ENCODE assay signal across 21 cellular contexts in genomic region chr7:101206665-101207042, GRCh38. TPM values are rescaled to one million over a fixed set of nuclear protein-coding genes. Genes with fewer than 3 reads are reported as not detected.
DNase-seq lines count a peak whose midpoint lies in the region; ATAC-seq, FAIRE-seq and TF ChIP-seq lines count a peak whose summit lies in the region.
"Had no signal": no experiment of that assay in that cellular context is flagged by ENCODE, and none has a peak within 500 bp of the region (broad histone marks: within the 10 kb centered on the region; RNA-seq: fewer than 3 reads in every experiment).

No MANE protein-coding gene starts in this region.

- no peak for TF ChIP-seq RAD21 in HepG2 (CRISPR knock-in tag; IDR thresholded peaks at IDR 0.05)

- peaks cover 29% of the 10 kb centered on the region for H3K27me3 Mint-ChIP-seq in neural crest cell (ENCODE audit: low read depth)

- no peak overlapping the region for H3K4me2 ChIP-seq in HepG2 (ENCODE audit: low read depth, low read length)
- H3K4me2 ChIP-seq: A549 had no signal

- no peak for ATAC-seq in HepG2
- no peak for ATAC-seq in right lobe of liver
- ATAC-seq: A549, GM12878 had no signal

- no peaks in the 10 kb centered on the region for H3K9me3 Mint-ChIP-seq in neural crest cell
- H3K9me3 Mint-ChIP-seq: CD4-positive, alpha-beta memory T cell had no signal

- CTCF ChIA-PET in HepG2 (lab: Yijun Ruan, JAX; ENCODE audit: low intra/inter-chr PET ratio, low total read pairs): no interaction called here
- CTCF ChIA-PET in RWPE1 (lab: Yijun Ruan, JAX): no interaction called here

- POLR2A ChIA-PET in HepG2 (lab: Yijun Ruan, JAX): interaction anchor here (0.6 to 11.6 kb wide), 3 partner anchors 9 to 93 kb away, joined by 3 to 202 read pairs (median 6); partner anchors contain the start of genes CLDN15, PLOD3 and ZNHIT1
- POLR2A ChIA-PET in RWPE1 (lab: Yijun Ruan, JAX; ENCODE audit: low non-redundant PET): no interaction called here

- intact Hi-C loops in HepG2 (cut with micrococcal nuclease; ENCODE audit: unreplicated experiment): no loop called here
- intact Hi-C loops in right lobe of liver (cut with DNase I): no loop called here
- intact Hi-C loops in cardiac septum (cut with DNase I): no loop called here
- intact Hi-C loops in lower leg skin (cut with DNase I; ENCODE audit: low total_unique reads): no loop called here

- H3K9me3 ChIP-seq in HepG2 (ENCODE audit: low read length): no peaks in the 10 kb centered on the region
- H3K9me3 ChIP-seq in right lobe of liver: no peaks in the 10 kb centered on the region
- H3K9me3 ChIP-seq: A549, HAP-1 had no signal

- WGBS in HepG2 (ENCODE audit: low lambda C conversion rate): 94% methylated on average over 18 of the region's 19 CpGs
- WGBS in right lobe of liver (ENCODE audit: insufficient coverage, low coverage, low lambda C conversion rate, missing lambda C conversion rate): 88% methylated on average over 8 of the region's 19 CpGs
- WGBS in lower leg skin, 2 donors: 86 to 87% methylated on average over 19 of the region's 19 CpGs

- no TSS peak for BruUV-seq in HepG2 (replicated peaks; lab: Mats Ljungman, UMichigan)

- no peak for TF ChIP-seq EP300 in HepG2 (IDR thresholded peaks at IDR 0.05; ENCODE audit: low read depth in 2 of 2, low read length in 2 of 2)
- no peak for TF ChIP-seq EP300 in HepG2 (CRISPR knock-in tag; IDR thresholded peaks at IDR 0.05; ENCODE audit: borderline replicate concordance)

- H3K36me3 Mint-ChIP-seq in neural crest cell (ENCODE audit: low read depth): no peaks in the 10 kb centered on the region

- H3K4me1 ChIP-seq in HepG2 (ENCODE audit: insufficient read depth, low read length) (peaks cover 19% of the 10 kb centered on the region), right lobe of liver (peaks cover 0 to 5% (median 0%) of the 10 kb centered on the region in 4 donors)
- H3K4me1 ChIP-seq: A549, HAP-1 had no signal

- H3K27ac Mint-ChIP-seq in neural crest cell (ENCODE audit: unreplicated experiment): peak overlapping the region; percentile 67

- H3K27me3 ChIP-seq in HepG2 (ENCODE audit: control insufficient read depth in 1 of 2, insufficient read depth in 2 of 2, low read length in 2 of 2): no peaks in the 10 kb centered on the region
- no peaks in the 10 kb centered on the region for H3K27me3 ChIP-seq in right lobe of liver

- no peak for DNase-seq in HepG2 (ENCODE audit: low spot score)
- DNase-seq in right lobe of liver: no peak
- no peak for DNase-seq in RWPE1 (ENCODE audit: low spot score)
- DNase-seq in neural crest cell (ENCODE audit: low read depth, low spot score): no peak
- DNase-seq in hippocampal formation (lab: John Stamatoyannopoulos, UW): no peak
- DNase-seq in cardiac septum (ENCODE audit: low spot score): no peak
- no peak for DNase-seq in lower leg skin (ENCODE audit: low spot score in 2 of 2)
- DNase-seq: AML-193; CD4-positive, alpha-beta memory T cell; DMS153; DMS79 treated with DMSO at 0.1 percent for 48 hours; GM23248 had no signal

- in situ Hi-C loops in HepG2 (cut with HindIII; ENCODE audit: extremely low pct_ligation_motif_present, low pct_unique_long_range_greater_than_20kb): no loop called here

- H3K9ac ChIP-seq in HepG2 (ENCODE audit: insufficient read depth, low read depth, low read length): no peak overlapping the region
- H3K9ac ChIP-seq: GM23248 had no signal

- no peaks in the 10 kb centered on the region for H3K79me2 ChIP-seq in HepG2 (ENCODE audit: insufficient read depth, low read length)

- no peaks in the 10 kb centered on the region for H4K20me1 ChIP-seq in HepG2 (ENCODE audit: insufficient read depth, low read length)

- H3K27ac ChIP-seq in HepG2 (ENCODE audit: extremely low read length, insufficient read depth, low read length) (no peak overlapping the region), right lobe of liver (no peak overlapping the region), RWPE1 (peak overlapping the region; percentile 53; the same call in 1 of the 2 replicates)
- H3K27ac ChIP-seq: 22Rv1, A549, GM23248 had no signal

- H3K4me1 Mint-ChIP-seq in neural crest cell: no peaks in the 10 kb centered on the region

- peaks cover 12 to 23% of the 10 kb centered on the region in 2 experiments; a peak in 4 of 5 replicates for H3K36me3 ChIP-seq in HepG2 (replicated peaks in 1 of 2; ENCODE audit: control insufficient read depth in 1 of 2, insufficient read depth in 2 of 2, low read length in 2 of 2)
- H3K36me3 ChIP-seq in right lobe of liver: peaks cover 0 to 44% (median 15%) of the 10 kb centered on the region in 4 donors

- FAIRE-seq in HepG2 (lab: Jason Lieb, UNC): no peak
- FAIRE-seq: A549, GM12878, GM19239 had no signal

- TF ChIP-seq POLR2A in HepG2 (IDR thresholded peaks at IDR 0.05; ENCODE audit: insufficient read depth in 1 of 2, low read depth in 2 of 2, low read length in 2 of 2): peak in 1 of 2 experiments; percentile 43; a peak in 1 of 4 replicates
- no peak for TF ChIP-seq POLR2A in right lobe of liver (IDR thresholded peaks at IDR 0.05)
- TF ChIP-seq POLR2A in lower leg skin (IDR thresholded peaks at IDR 0.05): no peak

- H3K4me3 Mint-ChIP-seq in neural crest cell: no peak overlapping the region
- H3K4me3 Mint-ChIP-seq: CD14-positive monocyte; CD4-positive, alpha-beta memory T cell had no signal

- H3K4me3 ChIP-seq in HepG2 (replicated peaks in 1 of 3; ENCODE audit: insufficient read depth in 1 of 3, low read depth in 2 of 3, low read length in 3 of 3): no peak overlapping the region
- no peak overlapping the region for H3K4me3 ChIP-seq in right lobe of liver
- no peak overlapping the region for H3K4me3 ChIP-seq in lower leg skin (ENCODE audit: low read depth, poor library complexity, severe bottlenecking)
- H3K4me3 ChIP-seq: A549, GM12878, GM23248, HAP-1 had no signal

- no peak for TF ChIP-seq CTCF in HepG2 (CRISPR knock-in tag; IDR thresholded peaks at IDR 0.05)
- no peak for TF ChIP-seq CTCF in right lobe of liver (IDR thresholded peaks at IDR 0.05)
- no peak for TF ChIP-seq CTCF in RWPE1 (conservative IDR thresholded peaks at IDR 0.05; ENCODE audit: low read depth)
- TF ChIP-seq CTCF in neural crest cell (conservative IDR thresholded peaks at IDR 0.05): no peak
- no peak for TF ChIP-seq CTCF in lower leg skin (IDR thresholded peaks at IDR 0.05)

- H2AFZ ChIP-seq in HepG2 (ENCODE audit: low read length): no peak overlapping the region
- H2AFZ ChIP-seq: GM23248 had no signal

RNA-seq across cellular contexts. Expression of gene MOGAT3, which starts 5.8 kb away (rescaled TPM):
- 5.5 and 22.5 TPM in 2 replicates for total RNA-seq in HepG2 (2016; rRNA removed; fragmentation: Illumina TruSeq; extraction: Trizol)
- 4.9 TPM in 2 replicates for total RNA-seq in HepG2 (2016; cell fraction: cytosol; rRNA removed; fragmentation: Illumina TruSeq; extraction: Trizol; ENCODE audit: low read depth)
- total RNA-seq in HepG2 (2016; cell fraction: insoluble cytoplasmic fraction; rRNA removed; fragmentation: Illumina TruSeq; extraction: Trizol): 5.7 and 22.7 TPM in 2 replicates
- total RNA-seq in HepG2 (2016; cell fraction: membrane; rRNA removed; fragmentation: Illumina TruSeq; extraction: Trizol): 4.8 and 5.0 TPM in 2 replicates
- 38.2 and 46.4 TPM in 2 replicates for total RNA-seq in HepG2 (2016; cell fraction: nucleus; rRNA removed; fragmentation: Illumina TruSeq; extraction: Trizol)
- 30.5 and 39.2 TPM in 2 replicates for polyA plus RNA-seq in HepG2 (2011; rRNA removed)
- polyA plus RNA-seq in HepG2 (2011; cell fraction: cytosol; rRNA removed): 16.6 and 17.2 TPM in 2 replicates
- 82.9 and 84.5 TPM in 2 replicates for polyA plus RNA-seq in HepG2 (2011; cell fraction: nucleus; rRNA removed)
- 17.1 and 24.2 TPM in 2 replicates for polyA plus RNA-seq in HepG2 (2012)
- 1.8 and 2.5 TPM in 2 replicates for polyA plus RNA-seq in HepG2 (2016; cell fraction: cytosol; fragmentation: Illumina TruSeq; extraction: Trizol; ENCODE audit: low read depth)
- polyA plus RNA-seq in HepG2 (2016; cell fraction: insoluble cytoplasmic fraction; fragmentation: Illumina TruSeq; extraction: Trizol; ENCODE audit: low read depth): 5.6 and 6.9 TPM in 2 replicates
- polyA plus RNA-seq in HepG2 (2016; cell fraction: membrane; fragmentation: Illumina TruSeq; extraction: Trizol; ENCODE audit: low read depth): 2.9 and 3.0 TPM in 2 replicates
- polyA plus RNA-seq in HepG2 (2016; cell fraction: nucleus; fragmentation: Illumina TruSeq; extraction: Trizol; ENCODE audit: insufficient read depth, low read depth): 38.7 and 42.5 TPM in 2 replicates
- polyA minus RNA-seq in HepG2 (2011; rRNA and poly(A)+ RNA removed; ENCODE audit: low replicate concordance): 121 TPM in 1 of 2 replicates, not detected in the other
- 14.9 and 15.6 TPM in 2 replicates for polyA minus RNA-seq in HepG2 (2011; cell fraction: cytosol; rRNA and poly(A)+ RNA removed)
- polyA minus RNA-seq in HepG2 (2011; cell fraction: nucleus; rRNA and poly(A)+ RNA removed): 233 and 284 TPM in 2 replicates
- 10 to 100 TPM in 5 of 6 experiments, 1 to 10 TPM in 1; 8.4 to 28.6 (median 15.7) TPM for total RNA-seq in right lobe of liver
- not detected in 2 replicates for total RNA-seq in neural crest cell
- total RNA-seq in cardiac septum: not detected
- not detected for total RNA-seq in lower leg skin
- total RNA-seq: CD4-positive, alpha-beta memory T cell; G401; GM12878; GM23248; H4 had no signal
- polyA plus RNA-seq: BJ; CD14-positive monocyte; CD4-positive, alpha-beta memory T cell; GM23248 had no signal

RNA-seq across cellular contexts. Expression of gene PLOD3, which starts 10.7 kb away (rescaled TPM):
- total RNA-seq in HepG2 (2016; rRNA removed; fragmentation: Illumina TruSeq; extraction: Trizol) (22.2 and 67.4 TPM in 2 replicates), right lobe of liver (10 to 100 TPM; 41.7 to 57.5 (median 54.3) TPM), neural crest cell (86.9 and 98.0 TPM in 2 replicates), cardiac septum (43.9 TPM), lower leg skin (10 to 100 TPM; 16.4 to 31.9 (median 23.3) TPM)
- 23.9 and 25.4 TPM in 2 replicates for total RNA-seq in HepG2 (2016; cell fraction: cytosol; rRNA removed; fragmentation: Illumina TruSeq; extraction: Trizol; ENCODE audit: low read depth)
- total RNA-seq in HepG2 (2016; cell fraction: insoluble cytoplasmic fraction; rRNA removed; fragmentation: Illumina TruSeq; extraction: Trizol): 20.2 and 72.6 TPM in 2 replicates
- total RNA-seq in HepG2 (2016; cell fraction: membrane; rRNA removed; fragmentation: Illumina TruSeq; extraction: Trizol): 24.4 and 25.4 TPM in 2 replicates
- total RNA-seq in HepG2 (2016; cell fraction: nucleus; rRNA removed; fragmentation: Illumina TruSeq; extraction: Trizol): 63.9 and 86.6 TPM in 2 replicates
- 65.8 and 69.0 TPM in 2 replicates for polyA plus RNA-seq in HepG2 (2011; rRNA removed)
- polyA plus RNA-seq in HepG2 (2011; cell fraction: cytosol; rRNA removed): 46.3 and 69.3 TPM in 2 replicates
- polyA plus RNA-seq in HepG2 (2011; cell fraction: nucleus; rRNA removed): 162 and 195 TPM in 2 replicates
- 53.0 and 94.8 TPM in 2 replicates for polyA plus RNA-seq in HepG2 (2012)
- polyA plus RNA-seq in HepG2 (2016; cell fraction: cytosol; fragmentation: Illumina TruSeq; extraction: Trizol; ENCODE audit: low read depth): 12.2 and 13.8 TPM in 2 replicates
- 27.9 and 38.5 TPM in 2 replicates for polyA plus RNA-seq in HepG2 (2016; cell fraction: insoluble cytoplasmic fraction; fragmentation: Illumina TruSeq; extraction: Trizol; ENCODE audit: low read depth)
- 21.2 and 23.4 TPM in 2 replicates for polyA plus RNA-seq in HepG2 (2016; cell fraction: membrane; fragmentation: Illumina TruSeq; extraction: Trizol; ENCODE audit: low read depth)
- polyA plus RNA-seq in HepG2 (2016; cell fraction: nucleus; fragmentation: Illumina TruSeq; extraction: Trizol; ENCODE audit: insufficient read depth, low read depth): 217 and 227 TPM in 2 replicates
- polyA minus RNA-seq in HepG2 (2011; rRNA and poly(A)+ RNA removed; ENCODE audit: low replicate concordance): 44.4 and 96.8 TPM in 2 replicates
- polyA minus RNA-seq in HepG2 (2011; cell fraction: cytosol; rRNA and poly(A)+ RNA removed): 55.0 and 69.8 TPM in 2 replicates
- 37.7 and 50.2 TPM in 2 replicates for polyA minus RNA-seq in HepG2 (2011; cell fraction: nucleus; rRNA and poly(A)+ RNA removed)

RNA-seq across cellular contexts. Expression of gene ZNHIT1, which starts 11.3 kb away (rescaled TPM):
- 64.5 and 66.5 TPM in 2 replicates for total RNA-seq in HepG2 (2016; rRNA removed; fragmentation: Illumina TruSeq; extraction: Trizol)
- total RNA-seq in HepG2 (2016; cell fraction: cytosol; rRNA removed; fragmentation: Illumina TruSeq; extraction: Trizol; ENCODE audit: low read depth): 64.0 and 69.5 TPM in 2 replicates
- 68.4 and 76.1 TPM in 2 replicates for total RNA-seq in HepG2 (2016; cell fraction: insoluble cytoplasmic fraction; rRNA removed; fragmentation: Illumina TruSeq; extraction: Trizol)
- total RNA-seq in HepG2 (2016; cell fraction: membrane; rRNA removed; fragmentation: Illumina TruSeq; extraction: Trizol): 53.8 and 60.2 TPM in 2 replicates
- total RNA-seq in HepG2 (2016; cell fraction: nucleus; rRNA removed; fragmentation: Illumina TruSeq; extraction: Trizol): 26.8 and 31.3 TPM in 2 replicates
- 32.5 and 36.8 TPM in 2 replicates for polyA plus RNA-seq in HepG2 (2011; rRNA removed)
- polyA plus RNA-seq in HepG2 (2011; cell fraction: cytosol; rRNA removed): 42.7 and 52.4 TPM in 2 replicates
- 23.5 and 25.9 TPM in 2 replicates for polyA plus RNA-seq in HepG2 (2011; cell fraction: nucleus; rRNA removed)
- 41.6 and 44.7 TPM in 2 replicates for polyA plus RNA-seq in HepG2 (2012)
- polyA plus RNA-seq in HepG2 (2016; cell fraction: cytosol; fragmentation: Illumina TruSeq; extraction: Trizol; ENCODE audit: low read depth): 71.9 and 73.7 TPM in 2 replicates
- 68.8 and 69.1 TPM in 2 replicates for polyA plus RNA-seq in HepG2 (2016; cell fraction: insoluble cytoplasmic fraction; fragmentation: Illumina TruSeq; extraction: Trizol; ENCODE audit: low read depth)
- 47.5 and 51.9 TPM in 2 replicates for polyA plus RNA-seq in HepG2 (2016; cell fraction: membrane; fragmentation: Illumina TruSeq; extraction: Trizol; ENCODE audit: low read depth)
- 57.2 and 62.8 TPM in 2 replicates for polyA plus RNA-seq in HepG2 (2016; cell fraction: nucleus; fragmentation: Illumina TruSeq; extraction: Trizol; ENCODE audit: insufficient read depth, low read depth)
- polyA minus RNA-seq in HepG2 (2011; rRNA and poly(A)+ RNA removed; ENCODE audit: low replicate concordance): 23.4 and 35.9 TPM in 2 replicates
- 21.7 and 22.1 TPM in 2 replicates for polyA minus RNA-seq in HepG2 (2011; cell fraction: cytosol; rRNA and poly(A)+ RNA removed)
- polyA minus RNA-seq in HepG2 (2011; cell fraction: nucleus; rRNA and poly(A)+ RNA removed): 5.4 and 6.3 TPM in 2 replicates
- total RNA-seq in right lobe of liver: 100 to 1,000 TPM in 4 of 6 experiments, 10 to 100 TPM in 2; 68.3 to 159 (median 111) TPM
- total RNA-seq in neural crest cell: 53.3 and 53.7 TPM in 2 replicates
- total RNA-seq in cardiac septum: 50.1 TPM
- total RNA-seq in lower leg skin: 10 to 100 TPM; 45.3 to 87.6 (median 72.3) TPM

RNA-seq across cellular contexts. Expression of gene NAT16, which starts 26.6 kb away (rescaled TPM):
- total RNA-seq in HepG2 (2016; rRNA removed; fragmentation: Illumina TruSeq; extraction: Trizol): not detected in 2 replicates
- total RNA-seq in HepG2 (2016; cell fraction: cytosol; rRNA removed; fragmentation: Illumina TruSeq; extraction: Trizol; ENCODE audit: low read depth): not detected in 2 replicates
- not detected in 2 replicates for total RNA-seq in HepG2 (2016; cell fraction: insoluble cytoplasmic fraction; rRNA removed; fragmentation: Illumina TruSeq; extraction: Trizol)
- total RNA-seq in HepG2 (2016; cell fraction: membrane; rRNA removed; fragmentation: Illumina TruSeq; extraction: Trizol): not detected in 2 replicates
- not detected in 2 replicates for total RNA-seq in HepG2 (2016; cell fraction: nucleus; rRNA removed; fragmentation: Illumina TruSeq; extraction: Trizol)
- polyA plus RNA-seq in HepG2 (2011; rRNA removed): 0.04 TPM in 1 of 2 replicates, not detected in the other
- polyA plus RNA-seq in HepG2 (2011; cell fraction: cytosol; rRNA removed): 0.04 and 0.05 TPM in 2 replicates
- 0.24 and 0.34 TPM in 2 replicates for polyA plus RNA-seq in HepG2 (2011; cell fraction: nucleus; rRNA removed)
- polyA plus RNA-seq in HepG2 (2012): 0.12 TPM in 1 of 2 replicates, not detected in the other
- polyA plus RNA-seq in HepG2 (2016; cell fraction: cytosol; fragmentation: Illumina TruSeq; extraction: Trizol; ENCODE audit: low read depth): not detected in 2 replicates
- not detected in 2 replicates for polyA plus RNA-seq in HepG2 (2016; cell fraction: insoluble cytoplasmic fraction; fragmentation: Illumina TruSeq; extraction: Trizol; ENCODE audit: low read depth)
- not detected in 2 replicates for polyA plus RNA-seq in HepG2 (2016; cell fraction: membrane; fragmentation: Illumina TruSeq; extraction: Trizol; ENCODE audit: low read depth)
- polyA plus RNA-seq in HepG2 (2016; cell fraction: nucleus; fragmentation: Illumina TruSeq; extraction: Trizol; ENCODE audit: insufficient read depth, low read depth): not detected in 2 replicates
- polyA minus RNA-seq in HepG2 (2011; rRNA and poly(A)+ RNA removed; ENCODE audit: low replicate concordance): not detected in 2 replicates
- not detected in 2 replicates for polyA minus RNA-seq in HepG2 (2011; cell fraction: cytosol; rRNA and poly(A)+ RNA removed)
- polyA minus RNA-seq in HepG2 (2011; cell fraction: nucleus; rRNA and poly(A)+ RNA removed): not detected in 2 replicates
- total RNA-seq in right lobe of liver: not detected
- 0.70 and 1.7 TPM in 2 replicates for total RNA-seq in neural crest cell
- not detected for total RNA-seq in cardiac septum
- not detected for total RNA-seq in lower leg skin
- total RNA-seq: CD4-positive, alpha-beta memory T cell; G401; GM12878; GM23248; H4 had no signal
- polyA plus RNA-seq: CD14-positive monocyte; CD4-positive, alpha-beta memory T cell; GM12878; GM23248 had no signal

RNA-seq across cellular contexts. Expression of gene CLDN15, which starts 30.9 kb away (rescaled TPM):
- total RNA-seq in HepG2 (2016; rRNA removed; fragmentation: Illumina TruSeq; extraction: Trizol): 2.2 and 7.1 TPM in 2 replicates
- 1.6 and 1.9 TPM in 2 replicates for total RNA-seq in HepG2 (2016; cell fraction: cytosol; rRNA removed; fragmentation: Illumina TruSeq; extraction: Trizol; ENCODE audit: low read depth)
- 1.7 and 7.0 TPM in 2 replicates for total RNA-seq in HepG2 (2016; cell fraction: insoluble cytoplasmic fraction; rRNA removed; fragmentation: Illumina TruSeq; extraction: Trizol)
- total RNA-seq in HepG2 (2016; cell fraction: membrane; rRNA removed; fragmentation: Illumina TruSeq; extraction: Trizol): 2.3 and 3.3 TPM in 2 replicates
- 8.2 and 12.3 TPM in 2 replicates for total RNA-seq in HepG2 (2016; cell fraction: nucleus; rRNA removed; fragmentation: Illumina TruSeq; extraction: Trizol)
- polyA plus RNA-seq in HepG2 (2011; rRNA removed): 17.8 and 20.6 TPM in 2 replicates
- polyA plus RNA-seq in HepG2 (2011; cell fraction: cytosol; rRNA removed): 5.9 and 8.1 TPM in 2 replicates
- polyA plus RNA-seq in HepG2 (2011; cell fraction: nucleus; rRNA removed): 79.5 and 89.0 TPM in 2 replicates
- polyA plus RNA-seq in HepG2 (2012): 7.2 and 11.3 TPM in 2 replicates
- polyA plus RNA-seq in HepG2 (2016; cell fraction: cytosol; fragmentation: Illumina TruSeq; extraction: Trizol; ENCODE audit: low read depth): 1.8 and 1.9 TPM in 2 replicates
- polyA plus RNA-seq in HepG2 (2016; cell fraction: insoluble cytoplasmic fraction; fragmentation: Illumina TruSeq; extraction: Trizol; ENCODE audit: low read depth): 2.5 and 3.3 TPM in 2 replicates
- 2.7 and 4.4 TPM in 2 replicates for polyA plus RNA-seq in HepG2 (2016; cell fraction: membrane; fragmentation: Illumina TruSeq; extraction: Trizol; ENCODE audit: low read depth)
- polyA plus RNA-seq in HepG2 (2016; cell fraction: nucleus; fragmentation: Illumina TruSeq; extraction: Trizol; ENCODE audit: insufficient read depth, low read depth): 36.5 and 40.0 TPM in 2 replicates
- polyA minus RNA-seq in HepG2 (2011; rRNA and poly(A)+ RNA removed; ENCODE audit: low replicate concordance): 15.5 and 16.2 TPM in 2 replicates
- 2.0 and 3.3 TPM in 2 replicates for polyA minus RNA-seq in HepG2 (2011; cell fraction: cytosol; rRNA and poly(A)+ RNA removed)
- polyA minus RNA-seq in HepG2 (2011; cell fraction: nucleus; rRNA and poly(A)+ RNA removed): 18.2 TPM in 2 replicates
- 10 to 100 TPM in 2 of 6 experiments, 1 to 10 TPM in 4; 5.9 to 10.8 (median 9.2) TPM for total RNA-seq in right lobe of liver
- 9.1 and 10.4 TPM in 2 replicates for total RNA-seq in neural crest cell
- total RNA-seq in cardiac septum: 2.6 TPM
- 10 to 100 TPM in 3 of 4 donors, 1 to 10 TPM in 1; 9.5 to 21.2 (median 13.0) TPM for total RNA-seq in lower leg skin
- polyA plus RNA-seq: CD14-positive monocyte had no signal
